ENCODE assay signal across 15 cellular contexts in the genomic region with DNA sequence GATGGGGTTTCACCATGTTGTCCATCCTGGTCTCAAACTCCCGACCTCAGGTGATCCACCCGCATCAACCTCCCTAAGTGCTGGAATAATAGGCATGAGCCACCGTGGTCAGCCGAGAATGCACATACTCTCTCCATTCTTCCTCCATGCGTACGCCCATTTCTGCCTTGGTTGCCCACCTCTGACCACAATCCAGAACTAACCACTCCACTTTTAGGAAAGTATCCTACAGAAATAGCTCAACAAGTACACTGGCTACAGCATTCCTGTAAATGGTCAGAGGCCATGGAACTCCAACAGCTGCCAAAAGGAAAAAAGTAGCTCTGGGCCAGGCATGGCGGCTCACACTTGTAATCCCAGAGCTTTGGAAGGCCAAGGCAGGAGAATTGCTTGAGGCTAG.
DNase-seq lines count a peak whose midpoint lies in the region; ATAC-seq and TF ChIP-seq lines count a peak whose summit lies in the region.
"Had no signal": no experiment of that assay in that cellular context is flagged by ENCODE, and none has a peak within 500 bp of the region (broad histone marks: within the 10 kb centered on the region; RNA-seq: fewer than 3 reads in every experiment).

No MANE protein-coding gene starts in this region.

- no peaks in the 10 kb centered on the region for H3K79me1 ChIP-seq in trophoblast cell (ENCODE audit: low read length)

- ATAC-seq in GM23338: no peak

- H3K4me3 ChIP-seq in GM23338: no peak overlapping the region
- H3K4me3 ChIP-seq in iPS-20b (ENCODE audit: low read length): no peak overlapping the region
- no peak overlapping the region for H3K4me3 ChIP-seq in trophoblast cell (ENCODE audit: low read depth, low read length)

- peaks cover 30% of the 10 kb centered on the region for H3K4me1 ChIP-seq in GM23338 (ENCODE audit: insufficient read depth)
- peaks cover 7% of the 10 kb centered on the region; the same call in 1 of the 2 replicates for H3K4me1 ChIP-seq in iPS-20b (ENCODE audit: insufficient read depth, low read length)
- H3K4me1 ChIP-seq in trophoblast cell (ENCODE audit: control insufficient read depth in 1 of 2, insufficient read depth in 2 of 2, low read length in 2 of 2): peaks cover 0 to 12% of the 10 kb centered on the region in 2 experiments

- no peak overlapping the region for H4K91ac ChIP-seq in trophoblast cell (ENCODE audit: low read depth, low read length)

- H2AK5ac ChIP-seq in trophoblast cell (ENCODE audit: low read length): no peak overlapping the region

- peaks cover 60% of the 10 kb centered on the region for H3K4me1 Mint-ChIP-seq in GM23338

- no peaks in the 10 kb centered on the region for H3K36me3 ChIP-seq in GM23338 (ENCODE audit: insufficient read depth)
- no peaks in the 10 kb centered on the region for H3K36me3 ChIP-seq in iPS-20b (ENCODE audit: insufficient read depth, low read depth, low read length)
- H3K36me3 ChIP-seq in trophoblast cell (ENCODE audit: control insufficient read depth in 1 of 2, insufficient read depth in 2 of 2, low read length in 2 of 2): peaks cover 19 to 24% of the 10 kb centered on the region in 2 experiments

- no peak for DNase-seq in GM23338 (ENCODE audit: low spot score)
- peak; percentile 42 for DNase-seq in RKO (ENCODE audit: low spot score)
- peak; percentile 95 to 96 for DNase-seq in trophoblast cell
- no peak for DNase-seq in NCI-H2171 (lab: John Stamatoyannopoulos, UW)
- DNase-seq in NCI-H1694 (lab: John Stamatoyannopoulos, UW): no peak
- no peak for DNase-seq in stimulated activated CD4-positive, alpha-beta T cell treated with anti-CD3 and anti-CD28 coated beads, Interleukin-2, amount 100 ng/mL, for 48 hours
- DNase-seq: ACHN; Caco-2; CD4-positive, alpha-beta T cell; DMS153; DMS79; GDM1; GOT3; H9 had no signal

- peak overlapping the region; percentile 32; the same call in 1 of the 2 replicates for H3K27ac Mint-ChIP-seq in GM23338
- H3K27ac Mint-ChIP-seq: CD4-positive, alpha-beta T cell had no signal

- H3F3A ChIP-seq in GM23338 (replicated peaks; ENCODE audit: low read depth): peaks cover 31% of the 10 kb centered on the region

- no peak overlapping the region for H3K4me3 Mint-ChIP-seq in GM23338
- H3K4me3 Mint-ChIP-seq: CD4-positive, alpha-beta T cell had no signal

- no peaks in the 10 kb centered on the region for H3K9me3 Mint-ChIP-seq in GM23338
- H3K9me3 Mint-ChIP-seq: CD4-positive, alpha-beta T cell; H9 had no signal

- no peak overlapping the region; the same call in 1 of the 2 replicates for H2AFZ ChIP-seq in GM23338
- H2AFZ ChIP-seq in trophoblast cell (ENCODE audit: insufficient read depth, low read length, poor library complexity): no peak overlapping the region

- H2BK12ac ChIP-seq in trophoblast cell (ENCODE audit: low read length): no peak overlapping the region

- H3K9me3 ChIP-seq in iPS-20b (ENCODE audit: insufficient read depth, low read depth, low read length): no peaks in the 10 kb centered on the region
- peaks cover 1% of the 10 kb centered on the region for H3K9me3 ChIP-seq in trophoblast cell (ENCODE audit: insufficient read depth, low read depth, low read length)
- H3K9me3 ChIP-seq: Caco-2 had no signal

- H2BK5ac ChIP-seq in trophoblast cell (ENCODE audit: low read depth, low read length, poor library complexity): no peak overlapping the region

- peaks cover 17% of the 10 kb centered on the region for H3K27me3 Mint-ChIP-seq in GM23338 (ENCODE audit: insufficient read depth, low read depth, poor library complexity)
- H3K27me3 Mint-ChIP-seq: CD4-positive, alpha-beta T cell had no signal

- H3K9ac ChIP-seq in iPS-20b (ENCODE audit: low read depth, low read length): peak overlapping the region; percentile 46; the same call in 1 of the 2 replicates
- no peak overlapping the region for H3K9ac ChIP-seq in trophoblast cell (ENCODE audit: low read length)

- no CpG with 5 or more reads among the region's 7 CpGs for WGBS in trophoblast cell (ENCODE audit: extremely low coverage, insufficient coverage, insufficient read length)

- no peak overlapping the region for H3K18ac ChIP-seq in trophoblast cell (ENCODE audit: low read length)

- H2BK120ac ChIP-seq in trophoblast cell (ENCODE audit: insufficient read depth, low read length, poor library complexity): no peak overlapping the region

- H3K14ac ChIP-seq in trophoblast cell (ENCODE audit: low read length): no peak overlapping the region

- no peak overlapping the region for H3K23ac ChIP-seq in trophoblast cell (ENCODE audit: low read length)

- H4K12ac ChIP-seq in trophoblast cell (ENCODE audit: low read depth, low read length): no peak overlapping the region

- H3K79me2 ChIP-seq in GM23338 (replicated peaks; ENCODE audit: insufficient read depth): no peaks in the 10 kb centered on the region
- H3K79me2 ChIP-seq in trophoblast cell (ENCODE audit: control insufficient read depth, insufficient read depth, low read length, poor library complexity): no peaks in the 10 kb centered on the region

- no peaks in the 10 kb centered on the region for H3K9me2 ChIP-seq in GM23338 (ENCODE audit: insufficient read depth)

- no peak for TF ChIP-seq CTCF in GM23338 (conservative IDR thresholded peaks at IDR 0.05; ENCODE audit: low read depth in 2 of 2)

- H3K27me3 ChIP-seq in GM23338 (ENCODE audit: insufficient read depth) (no peaks in the 10 kb centered on the region), iPS-20b (ENCODE audit: insufficient read depth, low read length) (no peaks in the 10 kb centered on the region; the same call in 1 of the 2 replicates), trophoblast cell (ENCODE audit: insufficient read depth, low read length) (no peaks in the 10 kb centered on the region)

- no peak overlapping the region for H3K4ac ChIP-seq in trophoblast cell (ENCODE audit: low read depth, low read length)

- no peaks in the 10 kb centered on the region for H4K20me1 ChIP-seq in GM23338 (replicated peaks; ENCODE audit: insufficient read depth)

- H4K8ac ChIP-seq in trophoblast cell (ENCODE audit: low read depth, low read length): no peak overlapping the region

- H3K36me3 Mint-ChIP-seq in GM23338 (ENCODE audit: low read depth): peaks cover 3% of the 10 kb centered on the region; the same call in 1 of the 3 replicates

- H3K27ac ChIP-seq in GM23338 (ENCODE audit: low read depth): 0 out of 2 replicates have a peak overlapping the region, but pooled peaks have one; percentile 69
- peak overlapping the region; percentile 46 for H3K27ac ChIP-seq in iPS-20b (ENCODE audit: low read length)
- no peak overlapping the region for H3K27ac ChIP-seq in trophoblast cell (ENCODE audit: low read depth, low read length)

- peak overlapping the region; percentile 64; the same call in 1 of the 2 replicates for H3K4me2 ChIP-seq in GM23338
- no peak overlapping the region for H3K4me2 ChIP-seq in trophoblast cell (ENCODE audit: low read length)

TF ChIP-seq in GM23338, 12 proteins besides CTCF, POLR2A, EP300 and RAD21:
- TF ChIP-seq CREB1 (CRISPR knock-in tag; IDR thresholded peaks at IDR 0.05; ENCODE audit: low read depth): no peak
- no peak for TF ChIP-seq ZNF331 (CRISPR knock-in tag; IDR thresholded peaks at IDR 0.05; ENCODE audit: low read depth)

Comparison
In these comparisons a context has a peak if more than half of its experiments do, and no peak if none do; other contexts are left out.
1. DNase-seq: peak in RKO (single experiment) and trophoblast cell (2 of 2); none in GM23338 (single experiment), NCI-H2171 (single experiment), NCI-H1694 (single experiment) and stimulated activated CD4-positive, alpha-beta T cell treated with anti-CD3 and anti-CD28 coated beads, Interleukin-2, amount 100 ng/mL, for 48 hours (0 of 2).